ENCODE assay signal across 8 cellular contexts in genomic region chr3:192918275-192918588, GRCh38. TPM values are rescaled to one million over a fixed set of nuclear protein-coding genes. Genes with fewer than 3 reads are reported as not detected.
A peak's percentile ranks its signal among the peaks of the same experiment; 100 is the strongest.
DNase-seq lines count a peak whose midpoint lies in the region; ATAC-seq lines count a peak whose summit lies in the region.

No MANE protein-coding gene starts in this region.

- H3K4me3 Mint-ChIP-seq in activated naive CD8-positive, alpha-beta T cell treated with anti-CD3 and anti-CD28 coated beads for 36 hours = peak overlapping the region; percentile 94
- peak overlapping the region; percentile 97 to 98 for H3K4me3 Mint-ChIP-seq in stimulated activated naive CD8-positive, alpha-beta T cell treated with anti-CD3 and anti-CD28 coated beads, Interleukin-15, amount 100 ng/mL, for 72 hours

- H3K36me3 Mint-ChIP-seq in activated naive CD8-positive, alpha-beta T cell treated with anti-CD3 and anti-CD28 coated beads for 36 hours = peaks cover 2% of the 10 kb centered on the region

- H3K9me3 Mint-ChIP-seq in activated naive CD8-positive, alpha-beta T cell treated with anti-CD3 and anti-CD28 coated beads for 36 hours = peaks cover 2% of the 10 kb centered on the region
- H3K9me3 Mint-ChIP-seq in stimulated activated naive CD8-positive, alpha-beta T cell treated with anti-CD3 and anti-CD28 coated beads, Interleukin-15, amount 100 ng/mL, for 72 hours = no peaks in the 10 kb centered on the region

- peak; percentile 17 for DNase-seq in NCI-H748 treated with DMSO at 0.1 percent for 48 hours (lab: John Stamatoyannopoulos, UW)
- DNase-seq in NCI-H748 (lab: John Stamatoyannopoulos, UW; ENCODE audit: unreplicated experiment) = no peak
- DNase-seq in activated naive CD8-positive, alpha-beta T cell treated with anti-CD3 and anti-CD28 coated beads for 36 hours = no peak
- DNase-seq in stimulated activated naive CD8-positive, alpha-beta T cell treated with anti-CD3 and anti-CD28 coated beads, Interleukin-15, amount 100 ng/mL, for 72 hours = no peak
- no peak for DNase-seq in COLO829 (ENCODE audit: low spot score)
- no peak for DNase-seq in KBM-7

- ATAC-seq in stimulated activated naive CD8-positive, alpha-beta T cell treated with anti-CD3 and anti-CD28 coated beads, Interleukin-15, amount 100 ng/mL, for 72 hours = no peak
- no peak for ATAC-seq in HG02840 (IDR thresholded peaks at IDR 0.05; ENCODE audit: low FRiP score, unreplicated experiment)

- peak overlapping the region; percentile 73 for H3K27ac Mint-ChIP-seq in activated naive CD8-positive, alpha-beta T cell treated with anti-CD3 and anti-CD28 coated beads for 36 hours
- peak overlapping the region; percentile 87 to 98 for H3K27ac Mint-ChIP-seq in stimulated activated naive CD8-positive, alpha-beta T cell treated with anti-CD3 and anti-CD28 coated beads, Interleukin-15, amount 100 ng/mL, for 72 hours

- H3K9me3 ChIP-seq in iPS-18c (ENCODE audit: control insufficient read depth, insufficient read depth, low read length) = no peaks in the 10 kb centered on the region

- peaks cover 14% of the 10 kb centered on the region for H3K4me1 Mint-ChIP-seq in activated naive CD8-positive, alpha-beta T cell treated with anti-CD3 and anti-CD28 coated beads for 36 hours
- H3K4me1 Mint-ChIP-seq in stimulated activated naive CD8-positive, alpha-beta T cell treated with anti-CD3 and anti-CD28 coated beads, Interleukin-15, amount 100 ng/mL, for 72 hours = peaks cover 52% of the 10 kb centered on the region

- in situ Hi-C loops in KBM-7 (cut with MboI; ENCODE audit: low pct_unique_long_range_greater_than_20kb, low sequenced_read_pairs) = no loop called here

- H3K4me3 ChIP-seq in iPS-18c (ENCODE audit: insufficient read depth, low read depth, low read length) = peak overlapping the region; percentile 68

- H3K27me3 Mint-ChIP-seq in activated naive CD8-positive, alpha-beta T cell treated with anti-CD3 and anti-CD28 coated beads for 36 hours = peaks cover 72% of the 10 kb centered on the region
- peaks cover 85% of the 10 kb centered on the region for H3K27me3 Mint-ChIP-seq in stimulated activated naive CD8-positive, alpha-beta T cell treated with anti-CD3 and anti-CD28 coated beads, Interleukin-15, amount 100 ng/mL, for 72 hours

RNA-seq across cellular contexts. Expression of gene MB21D2, which starts 0.6 kb away (rescaled TPM):
- total RNA-seq in activated naive CD8-positive, alpha-beta T cell treated with anti-CD3 and anti-CD28 coated beads for 36 hours = 1 to 10 TPM; 6.4 to 6.6 TPM
